In the genomic region with DNA sequence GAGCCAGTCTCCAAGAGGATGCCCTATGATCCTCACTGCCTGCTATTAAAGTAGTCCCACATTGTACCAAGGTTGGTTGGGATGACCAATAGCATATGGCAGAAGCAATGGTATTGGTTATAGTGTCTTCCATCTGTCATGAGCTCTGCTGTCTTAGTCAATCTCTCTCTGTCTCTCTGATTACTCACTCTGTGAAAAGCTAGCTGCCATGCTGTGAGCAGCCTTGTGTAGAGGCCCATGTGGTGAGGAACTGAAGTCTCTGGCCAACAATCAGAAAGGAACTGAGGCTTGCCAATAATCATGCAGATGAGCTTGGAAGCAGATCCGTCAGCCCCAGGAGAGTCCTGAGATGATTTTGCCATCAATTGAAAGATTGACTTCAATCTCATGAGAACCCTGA, we compare ENCODE assay signal across 16 cellular contexts.
"Had no signal": no experiment of that assay in that cellular context is flagged by ENCODE, and none has a peak within 500 bp of the region (broad histone marks: within the 10 kb centered on the region; RNA-seq: fewer than 3 reads in every experiment).

No MANE protein-coding gene starts in this region.

- H3K4me1 ChIP-seq: pancreas, upper lobe of left lung had no signal

- H3K36me3 ChIP-seq: gastroesophageal sphincter, heart right ventricle, neutrophil, pancreas, thoracic aorta, upper lobe of left lung had no signal

- DNase-seq: activated CD4-positive, alpha-beta T cell treated with anti-CD3 and anti-CD28 coated beads, Interleukin-2, amount 50 U/mL, for 4 hours; activated naive CD4-positive, alpha-beta T cell treated with Interleukin-2 at 50 U/mL for 16 hours; activated naive CD8-positive, alpha-beta T cell treated with anti-CD3 and anti-CD28 coated beads, Interleukin-2, amount 10 ng/mL, durations not matched to agents 7 days and 5 days; activated T-cell treated with anti-CD3 and anti-CD28 coated beads, Interleukin-2, amount 50 U/mL, for 1 hour; amygdala; erythroblast; heart right ventricle; pancreas; stimulated activated CD4-positive, alpha-beta T cell treated with anti-CD3 and anti-CD28 coated beads, Interleukin-4, amount 100 ng/mL, for 24 hours; upper lobe of left lung had no signal

- H3K27ac ChIP-seq: coronary artery, gastroesophageal sphincter, heart right ventricle, neutrophil, pancreas, thoracic aorta, upper lobe of left lung had no signal

- H3K27me3 ChIP-seq: gastroesophageal sphincter, heart right ventricle, neutrophil, pancreas, upper lobe of left lung had no signal

- H3K4me3 ChIP-seq: coronary artery, gastroesophageal sphincter, heart right ventricle, pancreas, thoracic aorta, upper lobe of left lung had no signal

- H3K9me3 ChIP-seq: gastroesophageal sphincter, neutrophil, pancreas, thoracic aorta, upper lobe of left lung had no signal

- FAIRE-seq: pancreas had no signal

- ATAC-seq: gastroesophageal sphincter; heart right ventricle; pancreas; sciatic nerve; stimulated activated memory B cell treated with anti-CD40 and anti-IgM and Interleukin-4, amounts not matched to agents 10 μg/mL and 1 μg/mL and 100 μg/mL, for 72 hours had no signal
